Comparison of ENCODE assay signal across 20 cellular contexts in the genomic region with DNA sequence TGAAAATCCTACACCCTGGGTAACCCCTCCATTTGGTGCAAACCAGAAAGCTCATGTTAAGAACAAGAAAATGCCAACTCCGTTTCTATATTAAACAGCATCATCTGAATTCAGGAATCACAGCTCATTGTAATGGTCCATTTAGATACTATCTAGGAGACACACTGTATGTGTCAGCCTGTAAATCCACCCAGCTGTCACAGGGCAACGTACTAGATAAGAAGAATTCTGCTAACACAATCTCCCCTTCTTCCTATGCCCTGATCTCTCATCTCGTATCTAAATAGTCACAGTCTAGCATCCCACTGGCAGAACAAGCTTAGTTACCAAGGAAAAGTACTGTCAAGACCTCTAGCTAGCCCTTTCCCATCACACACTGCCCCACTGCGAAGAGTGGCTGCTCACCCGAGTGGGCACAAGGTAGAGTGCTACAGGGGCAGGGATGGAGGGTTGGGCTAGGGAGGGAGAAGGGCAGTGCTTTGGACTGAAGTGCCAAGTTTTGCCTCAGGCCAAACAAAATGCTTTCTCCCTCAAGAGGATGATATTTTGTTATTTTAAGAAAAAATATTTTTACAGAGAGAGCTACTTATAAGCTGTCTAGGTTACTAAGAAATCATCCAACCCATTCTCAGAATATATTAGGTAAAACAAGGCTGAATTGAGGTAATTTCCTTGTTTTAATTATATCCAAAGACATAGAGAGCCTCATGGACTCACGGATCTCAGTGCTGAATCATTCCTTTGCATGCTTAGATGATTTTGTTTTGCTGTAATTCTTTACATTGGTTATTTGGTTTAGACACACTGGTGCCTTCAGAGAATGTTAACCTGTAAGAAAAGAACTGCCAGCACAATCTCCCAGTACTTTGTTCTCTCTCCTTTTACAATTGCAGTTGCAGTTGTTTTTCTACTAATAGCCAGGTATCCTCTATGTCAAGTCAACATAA.
DNase-seq lines count a peak whose midpoint lies in the region; ATAC-seq and TF ChIP-seq lines count a peak whose summit lies in the region.
"Had no signal": no experiment of that assay in that cellular context is flagged by ENCODE, and none has a peak within 500 bp of the region (broad histone marks: within the 10 kb centered on the region; RNA-seq: fewer than 3 reads in every experiment).

No MANE protein-coding gene starts in this region.

- H4K20me1 ChIP-seq in OCI-LY1 (ENCODE audit: insufficient read depth, low read length) (no peaks in the 10 kb centered on the region), osteoblast (ENCODE audit: insufficient read depth, low read length) (no peaks in the 10 kb centered on the region)

- no peak overlapping the region for H3K4me3 ChIP-seq in OCI-LY1 (ENCODE audit: low read depth, low read length, poor library complexity, severe bottlenecking)
- no peak overlapping the region for H3K4me3 ChIP-seq in epithelial cell of proximal tubule (ENCODE audit: low read depth, low read length)
- no peak overlapping the region for H3K4me3 ChIP-seq in osteoblast (ENCODE audit: insufficient read depth, low read length)

- H3K9ac ChIP-seq in OCI-LY1 (ENCODE audit: low read length): no peak overlapping the region; the same call in 1 of the 2 replicates

- no peak for ATAC-seq in HG02840 (IDR thresholded peaks at IDR 0.05; ENCODE audit: low FRiP score, unreplicated experiment)

- H3F3A ChIP-seq in OCI-LY1 (ENCODE audit: insufficient read depth, low read length): no peaks in the 10 kb centered on the region

- H3K36me3 ChIP-seq in OCI-LY1 (ENCODE audit: insufficient read depth, low read length) (no peaks in the 10 kb centered on the region), osteoblast (ENCODE audit: insufficient read depth, low read length) (no peaks in the 10 kb centered on the region)
- H3K36me3 ChIP-seq: BE2C had no signal

- no peaks in the 10 kb centered on the region for H3K79me2 ChIP-seq in OCI-LY1 (ENCODE audit: insufficient read depth, low read length)
- no peaks in the 10 kb centered on the region for H3K79me2 ChIP-seq in osteoblast (ENCODE audit: insufficient read depth, low read length)

- DNase-seq in DMS53 (lab: John Stamatoyannopoulos, UW) (peak; percentile 24), DMS53 treated with DMSO at 0.1 percent for 48 hours (lab: John Stamatoyannopoulos, UW; ENCODE audit: unreplicated experiment) (no peak), epithelial cell of proximal tubule (ENCODE audit: low read depth) (peak; percentile 22), osteoblast (ENCODE audit: insufficient read length, low spot score, missing footprints) (peak; percentile 13), NCI-H1694 treated with DMSO at 0.1 percent for 48 hours (lab: John Stamatoyannopoulos, UW) (no peak)
- DNase-seq in stimulated activated naive CD4-positive, alpha-beta T cell treated with Interleukin-2 at 50 U/mL for 16 hours (lab: John Stamatoyannopoulos, UW): no peak
- DNase-seq: BE2C; Calu3; CD4-positive, alpha-beta T cell; DMS79; HCEC 1CT; KG1; NCI-H1092; NCI-H2107; NCI-H2227 treated with DMSO at 0.1 percent for 48 hours; NCI-H524; Right ventricle myocardium superior had no signal

- H3K4me2 ChIP-seq in OCI-LY1 (ENCODE audit: low read length) (peak overlapping the region; percentile 1; the same call in 1 of the 2 replicates), osteoblast (ENCODE audit: insufficient read depth, low read length) (no peak overlapping the region)

- H2AFZ ChIP-seq in OCI-LY1 (ENCODE audit: low read length) (no peak overlapping the region), osteoblast (ENCODE audit: low read length) (no peak overlapping the region)

- no peaks in the 10 kb centered on the region for H3K9me2 ChIP-seq in OCI-LY1 (ENCODE audit: low read depth, low read length)

- H3K9me3 ChIP-seq in OCI-LY1 (ENCODE audit: low read length) (no peaks in the 10 kb centered on the region), osteoblast (ENCODE audit: low read depth, low read length) (no peaks in the 10 kb centered on the region)
- H3K9me3 ChIP-seq: BE2C had no signal

- H3K27me3 ChIP-seq in OCI-LY1 (ENCODE audit: insufficient read depth, low read length) (no peaks in the 10 kb centered on the region), osteoblast (ENCODE audit: insufficient read depth, low read length) (no peaks in the 10 kb centered on the region)
- H3K27me3 ChIP-seq: BE2C had no signal

- H3K4me1 ChIP-seq in OCI-LY1 (ENCODE audit: insufficient read depth, low read length, severe bottlenecking): peaks cover 88% of the 10 kb centered on the region
- no peaks in the 10 kb centered on the region for H3K4me1 ChIP-seq in osteoblast (ENCODE audit: insufficient read depth, low read length)

- H3K27ac ChIP-seq in OCI-LY1 (ENCODE audit: low read depth, low read length, poor library complexity, severe bottlenecking): peak overlapping the region; percentile 80
- no peak overlapping the region for H3K27ac ChIP-seq in osteoblast (ENCODE audit: low read depth, low read length)
- H3K27ac ChIP-seq: 22Rv1 had no signal

- TF ChIP-seq CTCF in OCI-LY1 (IDR thresholded peaks at IDR 0.05; ENCODE audit: low read length) (no peak), epithelial cell of proximal tubule (conservative IDR thresholded peaks at IDR 0.05; ENCODE audit: low read depth, low read length) (no peak), osteoblast (IDR thresholded peaks at IDR 0.05; ENCODE audit: extremely low read depth, low read depth, low read length) (no peak)

Comparison
In these comparisons a context has a peak if more than half of its experiments do, and no peak if none do; other contexts are left out.
1. DNase-seq: peak in DMS53 (single experiment), epithelial cell of proximal tubule (single experiment) and osteoblast (single experiment); none in DMS53 treated with DMSO at 0.1 percent for 48 hours (single experiment), stimulated activated naive CD4-positive, alpha-beta T cell treated with Interleukin-2 at 50 U/mL for 16 hours (single experiment) and NCI-H1694 treated with DMSO at 0.1 percent for 48 hours (single experiment).